ENCODE assay signal across 1 cellular context in the genomic region with DNA sequence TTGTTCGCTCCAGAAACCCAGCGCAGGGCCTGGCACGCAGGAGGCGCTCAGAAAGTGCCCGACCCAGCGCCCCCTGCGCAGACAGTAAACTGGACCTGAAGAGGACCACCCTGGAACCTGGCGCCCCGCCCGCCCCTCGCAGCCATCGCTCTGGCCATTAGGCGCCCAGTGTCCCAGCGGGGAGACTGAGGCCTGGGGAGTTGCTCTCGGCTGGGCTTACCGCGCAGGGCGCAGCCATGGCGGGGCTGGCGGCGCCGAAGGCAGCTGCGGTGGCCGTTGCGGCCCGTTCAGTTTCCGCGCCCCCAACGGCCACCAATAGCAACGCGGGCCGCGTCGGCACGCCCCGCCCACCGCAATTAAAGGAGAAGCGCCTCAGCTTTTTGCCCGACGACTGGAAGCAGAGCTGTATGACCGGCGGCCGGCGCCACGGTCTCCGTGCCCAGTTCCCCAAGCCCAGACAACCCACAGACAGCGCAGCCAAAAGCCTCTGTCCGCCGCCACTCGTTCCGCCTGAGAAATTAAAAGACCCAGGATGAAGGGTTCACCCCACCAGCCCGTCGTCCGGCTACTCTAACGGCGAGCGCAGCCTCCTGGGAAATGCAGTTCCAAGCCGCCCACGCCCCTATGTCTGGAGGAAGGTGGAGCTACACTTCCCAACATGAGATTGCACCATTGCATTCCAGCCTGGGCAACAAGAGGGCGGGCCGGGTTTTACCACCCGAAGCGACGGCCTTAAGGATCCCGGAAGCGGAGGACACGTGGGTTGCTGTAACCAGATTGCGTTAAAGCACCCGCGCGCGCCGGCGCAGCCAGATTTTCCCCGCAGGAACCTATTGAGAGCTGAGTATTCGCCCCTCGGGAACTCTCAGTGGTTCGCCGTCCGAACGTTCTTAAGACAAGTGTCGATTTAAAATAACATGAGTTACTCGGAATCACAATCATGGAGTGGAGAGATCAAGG.
TF ChIP-seq lines count a peak whose summit lies in the region.

POC1A (minus strand) TSS at position 289 of the 960 bp plus-strand sequence; CDS start at position 238, 51 bp downstream.

TF ChIP-seq in liver, 16 proteins besides CTCF, POLR2A, EP300 and RAD21 (continued from another document):
- TF ChIP-seq, protein P1, sequence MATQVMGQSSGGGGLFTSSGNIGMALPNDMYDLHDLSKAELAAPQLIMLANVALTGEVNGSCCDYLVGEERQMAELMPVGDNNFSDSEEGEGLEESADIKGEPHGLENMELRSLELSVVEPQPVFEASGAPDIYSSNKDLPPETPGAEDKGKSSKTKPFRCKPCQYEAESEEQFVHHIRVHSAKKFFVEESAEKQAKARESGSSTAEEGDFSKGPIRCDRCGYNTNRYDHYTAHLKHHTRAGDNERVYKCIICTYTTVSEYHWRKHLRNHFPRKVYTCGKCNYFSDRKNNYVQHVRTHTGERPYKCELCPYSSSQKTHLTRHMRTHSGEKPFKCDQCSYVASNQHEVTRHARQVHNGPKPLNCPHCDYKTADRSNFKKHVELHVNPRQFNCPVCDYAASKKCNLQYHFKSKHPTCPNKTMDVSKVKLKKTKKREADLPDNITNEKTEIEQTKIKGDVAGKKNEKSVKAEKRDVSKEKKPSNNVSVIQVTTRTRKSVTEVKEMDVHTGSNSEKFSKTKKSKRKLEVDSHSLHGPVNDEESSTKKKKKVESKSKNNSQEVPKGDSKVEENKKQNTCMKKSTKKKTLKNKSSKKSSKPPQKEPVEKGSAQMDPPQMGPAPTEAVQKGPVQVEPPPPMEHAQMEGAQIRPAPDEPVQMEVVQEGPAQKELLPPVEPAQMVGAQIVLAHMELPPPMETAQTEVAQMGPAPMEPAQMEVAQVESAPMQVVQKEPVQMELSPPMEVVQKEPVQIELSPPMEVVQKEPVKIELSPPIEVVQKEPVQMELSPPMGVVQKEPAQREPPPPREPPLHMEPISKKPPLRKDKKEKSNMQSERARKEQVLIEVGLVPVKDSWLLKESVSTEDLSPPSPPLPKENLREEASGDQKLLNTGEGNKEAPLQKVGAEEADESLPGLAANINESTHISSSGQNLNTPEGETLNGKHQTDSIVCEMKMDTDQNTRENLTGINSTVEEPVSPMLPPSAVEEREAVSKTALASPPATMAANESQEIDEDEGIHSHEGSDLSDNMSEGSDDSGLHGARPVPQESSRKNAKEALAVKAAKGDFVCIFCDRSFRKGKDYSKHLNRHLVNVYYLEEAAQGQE (IDR thresholded peaks at IDR 0.05), result peak; percentile 91
- TF ChIP-seq, protein P2, sequence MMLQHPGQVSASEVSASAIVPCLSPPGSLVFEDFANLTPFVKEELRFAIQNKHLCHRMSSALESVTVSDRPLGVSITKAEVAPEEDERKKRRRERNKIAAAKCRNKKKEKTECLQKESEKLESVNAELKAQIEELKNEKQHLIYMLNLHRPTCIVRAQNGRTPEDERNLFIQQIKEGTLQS (IDR thresholded peaks at IDR 0.05), result peak; percentile 85
- TF ChIP-seq, protein P3, sequence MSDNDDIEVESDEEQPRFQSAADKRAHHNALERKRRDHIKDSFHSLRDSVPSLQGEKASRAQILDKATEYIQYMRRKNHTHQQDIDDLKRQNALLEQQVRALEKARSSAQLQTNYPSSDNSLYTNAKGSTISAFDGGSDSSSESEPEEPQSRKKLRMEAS (IDR thresholded peaks at IDR 0.05), result peak; percentile 99
- peak; percentile 98 to 99 for TF ChIP-seq EGR1 (IDR thresholded peaks at IDR 0.05; ENCODE audit: low read depth in 2 of 2)
